Comparison of ENCODE assay signal across 8 cellular contexts in the genomic region with DNA sequence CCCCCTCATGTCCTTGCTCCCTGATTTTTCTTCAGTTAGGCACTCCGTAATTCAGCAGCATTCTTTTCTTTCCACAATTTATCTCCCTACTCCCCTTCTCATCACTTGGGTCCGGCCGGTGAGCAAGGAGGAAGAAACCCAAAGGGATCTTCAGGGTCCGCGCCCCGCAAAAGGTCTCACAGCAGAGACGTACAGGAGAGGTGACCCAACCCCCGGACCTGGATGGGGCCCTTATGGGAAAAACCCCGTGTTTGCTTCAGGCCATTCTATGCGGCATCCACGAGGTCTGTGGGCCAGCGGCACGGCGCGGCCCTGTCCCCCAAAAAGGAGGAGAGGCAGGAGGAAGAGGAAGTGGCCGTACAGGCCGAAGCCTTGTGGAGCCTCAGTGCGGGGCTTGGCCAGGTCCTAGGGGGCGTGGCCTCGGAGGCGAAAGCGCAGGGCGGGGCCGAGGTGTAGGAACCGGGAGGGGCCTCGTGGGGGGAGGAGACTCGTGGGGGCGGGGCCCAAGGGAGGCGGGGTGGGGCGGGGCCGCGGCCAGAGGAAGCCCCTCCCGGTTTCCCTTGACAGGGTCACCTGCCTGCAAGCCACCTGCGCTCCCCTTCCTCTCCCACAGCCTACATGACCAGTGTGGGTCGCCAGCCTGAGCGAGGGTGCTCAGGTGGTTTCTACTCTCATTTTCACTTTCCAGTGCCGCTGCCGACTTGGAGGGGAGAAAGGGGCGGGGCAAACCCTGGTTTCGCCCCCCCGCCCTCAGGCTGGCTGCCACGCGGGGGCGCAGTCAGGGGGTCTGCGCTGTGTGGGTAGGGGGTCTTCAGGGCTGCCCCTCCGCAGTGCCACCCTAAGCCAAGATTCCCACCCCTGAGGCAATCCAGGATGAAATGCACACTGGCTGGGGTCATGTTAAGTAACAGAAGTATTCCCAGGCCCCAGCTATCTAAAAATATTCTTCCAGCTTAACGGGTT.
DNase-seq lines count a peak whose midpoint lies in the region; ATAC-seq and TF ChIP-seq lines count a peak whose summit lies in the region.

No MANE protein-coding gene starts in this region.

- no peak overlapping the region for H2BK120ac ChIP-seq in neuronal stem cell (ENCODE audit: low read depth, low read length)

- POLR2A ChIA-PET in RWPE1 (lab: Yijun Ruan, JAX; ENCODE audit: low non-redundant PET), result interaction anchor here (0.6 kb wide), 1 partner anchor 396 kb away, joined by 3 read pairs; no protein-coding TSS in a partner anchor

- H3K9me3 ChIP-seq in HUES48 (ENCODE audit: control insufficient read depth, insufficient read depth, low read length) (no peaks in the 10 kb centered on the region), neuronal stem cell (replicated peaks in 1 of 2; ENCODE audit: control insufficient read depth in 2 of 2, insufficient read depth in 1 of 2, low read depth in 1 of 2, low read length in 2 of 2) (no peaks in the 10 kb centered on the region), subcutaneous abdominal adipose tissue (ENCODE audit: control insufficient read depth in 5 of 5, low read length in 5 of 5) (no peaks in the 10 kb centered on the region)

- H2AK5ac ChIP-seq in neuronal stem cell (ENCODE audit: low read depth, low read length), result no peak overlapping the region

- H3K79me1 ChIP-seq in neuronal stem cell (ENCODE audit: low read depth, low read length), result no peaks in the 10 kb centered on the region

- WGBS in neuronal stem cell (ENCODE audit: extremely low coverage in 2 of 2, insufficient read length in 2 of 2, insufficient replicate concordance in 1 of 2), 2 donors, result no CpG with 5 or more reads among the region's 47 CpGs

- peak overlapping the region; percentile 81 for H3K4me3 ChIP-seq in HUES48 (ENCODE audit: low read depth, low read length)
- H3K4me3 ChIP-seq in neuronal stem cell (ENCODE audit: low read length in 2 of 2), result peak overlapping the region; percentile 38 to 86
- H3K4me3 ChIP-seq in subcutaneous abdominal adipose tissue (ENCODE audit: low read depth in 1 of 5, low read length in 5 of 5), result peak overlapping the region; percentile 88 to 97 (median 95)

- CTCF ChIA-PET in RWPE1 (lab: Yijun Ruan, JAX), result interaction anchor here (0.6 to 0.7 kb wide), 3 partner anchors 22 to 174 kb away, joined by 3 to 5 read pairs (median 4); no protein-coding TSS in a partner anchor

- no peak overlapping the region for H3K14ac ChIP-seq in neuronal stem cell (ENCODE audit: low read length)

- no peak overlapping the region for H3K4ac ChIP-seq in neuronal stem cell (ENCODE audit: low read length)

- H2BK5ac ChIP-seq in neuronal stem cell (ENCODE audit: low read length), result no peak overlapping the region

- H2BK15ac ChIP-seq in neuronal stem cell (ENCODE audit: low read length), result no peak overlapping the region

- no peak overlapping the region for H4K8ac ChIP-seq in neuronal stem cell (ENCODE audit: low read depth, low read length)

- peak overlapping the region; percentile 83 for H3K23ac ChIP-seq in neuronal stem cell (ENCODE audit: low read depth, low read length, poor library complexity)

- H3K18ac ChIP-seq in neuronal stem cell (ENCODE audit: low read length), result peak overlapping the region; percentile 49

- H3K27ac ChIP-seq in HUES48 (ENCODE audit: low read depth, low read length) (peak overlapping the region; percentile 40), RWPE1 (peak overlapping the region; percentile 68), neuronal stem cell (replicated peaks; ENCODE audit: low read length) (no peak overlapping the region), subcutaneous abdominal adipose tissue (ENCODE audit: low read depth, low read length) (peak overlapping the region; percentile 55)

- peak overlapping the region; percentile 96 for H2AFZ ChIP-seq in neuronal stem cell (ENCODE audit: low read length)

- H3K27me3 ChIP-seq in HUES48 (ENCODE audit: control insufficient read depth, insufficient read depth, low read length) (no peaks in the 10 kb centered on the region), neuronal stem cell (ENCODE audit: control insufficient read depth in 3 of 3, insufficient read depth in 3 of 3, low read depth in 1 of 3, low read length in 3 of 3) (peaks cover 0 to 10% (median 0%) of the 10 kb centered on the region in 3 experiments), subcutaneous abdominal adipose tissue (ENCODE audit: control insufficient read depth in 5 of 5, insufficient read depth in 4 of 5, low read length in 5 of 5) (no peaks in the 10 kb centered on the region)

- H3K36me3 ChIP-seq in HUES48 (ENCODE audit: control insufficient read depth, insufficient read depth, low read length), result no peaks in the 10 kb centered on the region
- H3K36me3 ChIP-seq in neuronal stem cell (replicated peaks in 1 of 2; ENCODE audit: control insufficient read depth in 2 of 2, insufficient read depth in 2 of 2, low read length in 2 of 2), result no peaks in the 10 kb centered on the region
- H3K36me3 ChIP-seq in subcutaneous abdominal adipose tissue (ENCODE audit: control insufficient read depth in 5 of 5, insufficient read depth in 5 of 5, low read length in 5 of 5), result no peaks in the 10 kb centered on the region

- peak overlapping the region; percentile 83 for H3K4me2 ChIP-seq in neuronal stem cell (ENCODE audit: insufficient read depth, low read length, poor library complexity, severe bottlenecking)

- H4K91ac ChIP-seq in neuronal stem cell (ENCODE audit: low read depth, low read length, poor library complexity), result peak overlapping the region; percentile 68

- 0 out of 2 replicates have a peak, but pooled peaks cover 5% of the 10 kb centered on the region for H3K4me1 ChIP-seq in HUES48 (ENCODE audit: control insufficient read depth, insufficient read depth, low read length)
- no peaks in the 10 kb centered on the region for H3K4me1 ChIP-seq in neuronal stem cell (ENCODE audit: control insufficient read depth in 2 of 2, insufficient read depth in 1 of 2, low read depth in 1 of 2, low read length in 2 of 2)
- H3K4me1 ChIP-seq in subcutaneous abdominal adipose tissue (ENCODE audit: control insufficient read depth in 5 of 5, insufficient read depth in 5 of 5, low read length in 5 of 5), result peaks cover 2 to 16% (median 15%) of the 10 kb centered on the region in 5 donors

- H3K9ac ChIP-seq in HUES48 (ENCODE audit: low read depth, low read length), result peak overlapping the region; percentile 45; the same call in 1 of the 2 replicates
- no peak overlapping the region for H3K9ac ChIP-seq in neuronal stem cell (ENCODE audit: low read depth, low read length, poor library complexity)
- H3K9ac ChIP-seq in subcutaneous abdominal adipose tissue (ENCODE audit: low read length in 5 of 5), result peak overlapping the region in 4 of 5 donors; percentile 77 to 91 (median 88)

- H2BK12ac ChIP-seq in neuronal stem cell (ENCODE audit: low read length), result no peak overlapping the region

- peak; percentile 54 for DNase-seq in DMS 273 treated with DMSO at 0.1 percent for 48 hours (lab: John Stamatoyannopoulos, UW)
- DNase-seq in RWPE1 (ENCODE audit: low spot score), result peak; percentile 91
- peak; percentile 67 for DNase-seq in activated gamma-delta T cell treated with anti-CD3 and anti-CD28 coated beads, Interleukin-2, amount 50 U/mL, for 16 hours (ENCODE audit: low read depth)
- DNase-seq in foreskin melanocyte, result peak; percentile 70
- peak; percentile 79 for DNase-seq in neuronal stem cell (ENCODE audit: low spot score)

- TF ChIP-seq CTCF in RWPE1 (conservative IDR thresholded peaks at IDR 0.05; ENCODE audit: low read depth), result peak; percentile 67

- peak; percentile 94 for ATAC-seq in GM21390 (IDR thresholded peaks at IDR 0.05; ENCODE audit: unreplicated experiment)
